1 cellular context compared by ENCODE assay signal in the genomic region with DNA sequence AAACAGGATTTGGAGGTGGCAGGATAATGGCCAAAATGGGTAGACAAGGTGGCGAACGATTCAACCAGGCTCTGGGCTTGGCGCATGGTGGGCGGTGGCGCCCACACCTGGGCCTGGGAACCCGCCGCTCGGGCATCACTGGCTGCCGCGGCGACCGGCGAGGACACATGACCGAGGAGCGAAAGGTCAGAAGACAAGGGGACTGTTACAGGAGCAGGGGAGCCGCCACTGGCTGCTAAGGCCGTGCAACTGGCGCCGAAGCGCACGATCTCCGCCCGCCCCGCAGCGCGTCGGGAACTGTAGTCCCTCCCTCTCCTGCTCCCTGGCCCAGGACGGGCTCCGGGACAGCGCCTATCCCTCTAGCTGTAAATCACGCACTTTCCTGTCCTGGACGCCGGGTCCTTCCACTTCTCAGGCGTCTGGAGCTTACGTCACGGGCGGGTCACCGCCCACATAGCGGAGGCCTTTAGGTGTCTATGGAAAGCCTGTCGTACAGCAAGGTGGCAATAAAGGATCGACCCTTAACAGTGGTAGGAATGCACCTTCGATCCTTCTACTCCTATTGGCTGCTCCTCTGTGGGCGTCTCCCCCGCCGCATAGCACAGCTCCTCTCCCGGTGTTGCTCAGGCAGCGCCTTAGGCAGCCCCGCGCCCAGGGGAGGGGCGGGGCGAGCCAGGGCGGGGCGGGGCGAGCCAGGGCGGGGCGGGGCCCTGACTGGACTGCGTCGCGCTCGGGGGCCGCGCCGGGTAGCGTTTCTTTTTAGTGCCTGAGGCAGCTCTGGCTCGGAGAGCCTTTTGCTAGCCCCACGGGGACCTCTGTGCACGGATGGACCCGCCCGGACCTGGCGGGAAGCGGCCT.
A peak's percentile ranks its signal among the peaks of the same experiment; 100 is the strongest.
TF ChIP-seq lines count a peak whose summit lies in the region.

A gene with protein sequence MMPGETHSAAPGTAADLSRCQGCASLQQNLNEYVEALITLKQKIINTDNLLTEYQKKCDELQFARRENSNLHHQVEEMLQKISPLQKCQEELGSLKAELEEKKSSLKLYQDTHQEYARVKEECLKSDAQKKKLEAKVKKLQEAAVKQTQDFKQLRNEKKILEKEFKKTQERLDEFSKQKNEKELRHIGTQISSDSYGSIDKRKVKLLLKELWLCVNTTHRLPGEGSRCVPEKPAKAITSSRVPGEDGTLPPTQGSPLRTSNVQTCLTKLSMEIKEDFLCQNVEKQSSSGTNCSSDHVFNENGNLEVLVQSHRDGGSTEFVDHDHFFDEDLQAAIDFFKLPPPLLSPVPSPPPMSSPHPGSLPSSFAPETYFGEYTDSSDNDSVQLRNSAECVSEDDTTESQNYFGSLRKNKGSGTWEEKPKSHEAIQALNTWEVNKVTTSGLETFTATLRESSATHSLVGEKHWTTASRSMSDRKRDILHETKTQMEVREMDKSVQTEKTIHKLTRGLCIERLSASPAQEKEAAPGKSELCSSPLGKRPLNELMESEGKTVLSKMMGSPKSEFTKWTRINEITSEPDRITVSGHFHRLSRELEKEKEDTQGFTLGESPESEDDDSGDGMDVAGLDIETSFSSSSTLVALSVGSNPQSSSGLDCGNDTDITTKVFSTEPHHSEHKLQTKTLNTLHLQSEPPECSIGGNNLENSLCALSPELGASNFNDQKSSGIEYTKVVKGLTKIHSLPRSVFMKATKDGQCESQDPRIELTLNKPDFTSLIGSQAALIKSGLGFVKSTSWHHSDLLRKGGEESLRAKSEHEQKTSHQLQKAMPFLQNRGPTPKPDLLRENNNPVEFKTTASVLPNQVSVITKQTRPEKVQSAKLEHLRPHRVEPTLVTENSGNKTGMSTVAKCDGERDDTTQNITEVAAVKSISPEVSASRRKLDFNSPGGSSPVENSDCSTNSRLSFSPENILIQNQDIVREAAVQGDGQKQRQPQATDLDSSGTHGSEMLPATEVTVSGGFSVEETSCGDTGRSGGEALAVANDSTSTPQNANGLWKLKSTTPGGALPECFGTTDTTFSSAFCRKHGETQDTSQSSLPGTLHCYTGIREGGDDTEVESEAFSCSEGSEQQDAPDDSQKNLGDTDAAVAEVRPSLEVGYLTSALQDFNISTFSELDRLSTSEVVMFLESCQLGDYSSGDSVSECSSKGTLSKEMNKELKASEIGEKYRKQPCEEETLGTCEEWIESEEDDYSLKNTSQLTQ (N-terminal part only) (plus strand): TSS at position 717 of the 858 bp plus-strand sequence. CDS start 239 bp downstream, outside the sequence.

TF ChIP-seq in HepG2, 621 proteins besides CTCF, POLR2A, EP300 and RAD21 (continued from another document and continues in another):
- no peak for TF ChIP-seq DBP (CRISPR knock-in tag; IDR thresholded peaks at IDR 0.05; ENCODE audit: not compliant biosample characterization)
- TF ChIP-seq ZBTB49 (CRISPR knock-in tag; IDR thresholded peaks at IDR 0.05; ENCODE audit: borderline replicate concordance), result no peak
- peak; percentile 15; the same call in 1 of the 2 replicates for TF ChIP-seq ZNF614 (CRISPR knock-in tag; IDR thresholded peaks at IDR 0.05; ENCODE audit: borderline replicate concordance)
- no peak for TF ChIP-seq ZMAT5 (CRISPR knock-in tag; IDR thresholded peaks at IDR 0.05; ENCODE audit: borderline replicate concordance, low read depth)
- no peak for TF ChIP-seq ZNF563 (CRISPR knock-in tag; IDR thresholded peaks at IDR 0.05)
- no peak for TF ChIP-seq RCOR2 (CRISPR knock-in tag; IDR thresholded peaks at IDR 0.05)
- peak; percentile 92 for TF ChIP-seq ZNF143 (CRISPR knock-in tag; IDR thresholded peaks at IDR 0.05)
- no peak for TF ChIP-seq ZNF234 (CRISPR knock-in tag; conservative IDR thresholded peaks at IDR 0.05)
- no peak for TF ChIP-seq ZNF672 (CRISPR knock-in tag; IDR thresholded peaks at IDR 0.05)
- TF ChIP-seq AKNA (CRISPR knock-in tag; IDR thresholded peaks at IDR 0.05; ENCODE audit: borderline replicate concordance), result no peak
- TF ChIP-seq NR2F1 (CRISPR knock-in tag; IDR thresholded peaks at IDR 0.05), result peak; percentile 54 to 67; a peak in 2 of 4 replicates
- TF ChIP-seq ZNF775 (CRISPR knock-in tag; IDR thresholded peaks at IDR 0.05; ENCODE audit: borderline replicate concordance), result no peak
- no peak for TF ChIP-seq NPAS2 (CRISPR knock-in tag; IDR thresholded peaks at IDR 0.05; ENCODE audit: borderline replicate concordance)
- TF ChIP-seq, protein P1, sequence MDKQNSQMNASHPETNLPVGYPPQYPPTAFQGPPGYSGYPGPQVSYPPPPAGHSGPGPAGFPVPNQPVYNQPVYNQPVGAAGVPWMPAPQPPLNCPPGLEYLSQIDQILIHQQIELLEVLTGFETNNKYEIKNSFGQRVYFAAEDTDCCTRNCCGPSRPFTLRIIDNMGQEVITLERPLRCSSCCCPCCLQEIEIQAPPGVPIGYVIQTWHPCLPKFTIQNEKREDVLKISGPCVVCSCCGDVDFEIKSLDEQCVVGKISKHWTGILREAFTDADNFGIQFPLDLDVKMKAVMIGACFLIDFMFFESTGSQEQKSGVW (CRISPR knock-in tag; IDR thresholded peaks at IDR 0.05; ENCODE audit: borderline replicate concordance), result no peak
- TF ChIP-seq CC2D1A (CRISPR knock-in tag; IDR thresholded peaks at IDR 0.05), result no peak
- peak; percentile 27; the same call in 1 of the 2 replicates for TF ChIP-seq FOSL2 (CRISPR knock-in tag; IDR thresholded peaks at IDR 0.05)
- TF ChIP-seq CBX5 (CRISPR knock-in tag; IDR thresholded peaks at IDR 0.05; ENCODE audit: borderline replicate concordance), result no peak
- peak; percentile 18; the same call in 1 of the 2 replicates for TF ChIP-seq BHLHE40 (IDR thresholded peaks at IDR 0.05; ENCODE audit: low read length)
- no peak for TF ChIP-seq ZNF572 (CRISPR knock-in tag; IDR thresholded peaks at IDR 0.05)
- TF ChIP-seq HHEX (CRISPR knock-in tag; IDR thresholded peaks at IDR 0.05), result no peak
- no peak for TF ChIP-seq ZNF75D (CRISPR knock-in tag; IDR thresholded peaks at IDR 0.05; ENCODE audit: borderline replicate concordance)
- TF ChIP-seq, protein P2, sequence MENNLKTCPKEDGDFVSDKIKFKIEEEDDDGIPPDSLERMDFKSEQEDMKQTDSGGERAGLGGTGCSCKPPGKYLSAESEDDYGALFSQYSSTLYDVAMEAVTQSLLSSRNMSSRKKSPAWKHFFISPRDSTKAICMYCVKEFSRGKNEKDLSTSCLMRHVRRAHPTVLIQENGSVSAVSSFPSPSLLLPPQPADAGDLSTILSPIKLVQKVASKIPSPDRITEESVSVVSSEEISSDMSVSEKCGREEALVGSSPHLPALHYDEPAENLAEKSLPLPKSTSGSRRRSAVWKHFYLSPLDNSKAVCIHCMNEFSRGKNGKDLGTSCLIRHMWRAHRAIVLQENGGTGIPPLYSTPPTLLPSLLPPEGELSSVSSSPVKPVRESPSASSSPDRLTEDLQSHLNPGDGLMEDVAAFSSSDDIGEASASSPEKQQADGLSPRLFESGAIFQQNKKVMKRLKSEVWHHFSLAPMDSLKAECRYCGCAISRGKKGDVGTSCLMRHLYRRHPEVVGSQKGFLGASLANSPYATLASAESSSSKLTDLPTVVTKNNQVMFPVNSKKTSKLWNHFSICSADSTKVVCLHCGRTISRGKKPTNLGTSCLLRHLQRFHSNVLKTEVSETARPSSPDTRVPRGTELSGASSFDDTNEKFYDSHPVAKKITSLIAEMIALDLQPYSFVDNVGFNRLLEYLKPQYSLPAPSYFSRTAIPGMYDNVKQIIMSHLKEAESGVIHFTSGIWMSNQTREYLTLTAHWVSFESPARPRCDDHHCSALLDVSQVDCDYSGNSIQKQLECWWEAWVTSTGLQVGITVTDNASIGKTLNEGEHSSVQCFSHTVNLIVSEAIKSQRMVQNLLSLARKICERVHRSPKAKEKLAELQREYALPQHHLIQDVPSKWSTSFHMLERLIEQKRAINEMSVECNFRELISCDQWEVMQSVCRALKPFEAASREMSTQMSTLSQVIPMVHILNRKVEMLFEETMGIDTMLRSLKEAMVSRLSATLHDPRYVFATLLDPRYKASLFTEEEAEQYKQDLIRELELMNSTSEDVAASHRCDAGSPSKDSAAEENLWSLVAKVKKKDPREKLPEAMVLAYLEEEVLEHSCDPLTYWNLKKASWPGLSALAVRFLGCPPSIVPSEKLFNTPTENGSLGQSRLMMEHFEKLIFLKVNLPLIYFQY (CRISPR knock-in tag; IDR thresholded peaks at IDR 0.05; ENCODE audit: borderline replicate concordance), result no peak
- no peak for TF ChIP-seq GTF2F1 (IDR thresholded peaks at IDR 0.05; ENCODE audit: low read length)
- no peak for TF ChIP-seq DNMT3B (CRISPR knock-in tag; conservative IDR thresholded peaks at IDR 0.05)
- peak; percentile 53; the same call in 1 of the 2 replicates for TF ChIP-seq SALL2 (CRISPR knock-in tag; IDR thresholded peaks at IDR 0.05)
- TF ChIP-seq ETS1 (CRISPR knock-in tag; IDR thresholded peaks at IDR 0.05), result no peak
- no peak for TF ChIP-seq ZIK1 (CRISPR knock-in tag; IDR thresholded peaks at IDR 0.05; ENCODE audit: borderline replicate concordance, low read depth)
- TF ChIP-seq EHMT2 (IDR thresholded peaks at IDR 0.05; ENCODE audit: borderline replicate concordance, low read depth, low read length), result no peak
- no peak for TF ChIP-seq MYNN (CRISPR knock-in tag; IDR thresholded peaks at IDR 0.05; ENCODE audit: low read depth)
- TF ChIP-seq ZNF383 (CRISPR knock-in tag; IDR thresholded peaks at IDR 0.05; ENCODE audit: borderline replicate concordance), result no peak
- TF ChIP-seq SRSF9 (IDR thresholded peaks at IDR 0.05; ENCODE audit: borderline replicate concordance, insufficient read depth, low read depth, low read length, poor library complexity, severe bottlenecking), result no peak
- TF ChIP-seq POLR2G (IDR thresholded peaks at IDR 0.05; ENCODE audit: low read depth, low read length), result peak; percentile 84
- no peak for TF ChIP-seq KDM1A (CRISPR knock-in tag; IDR thresholded peaks at IDR 0.05)
- TF ChIP-seq MED8 (CRISPR knock-in tag; IDR thresholded peaks at IDR 0.05; ENCODE audit: insufficient replicate concordance), result no peak
